In the genomic region with DNA sequence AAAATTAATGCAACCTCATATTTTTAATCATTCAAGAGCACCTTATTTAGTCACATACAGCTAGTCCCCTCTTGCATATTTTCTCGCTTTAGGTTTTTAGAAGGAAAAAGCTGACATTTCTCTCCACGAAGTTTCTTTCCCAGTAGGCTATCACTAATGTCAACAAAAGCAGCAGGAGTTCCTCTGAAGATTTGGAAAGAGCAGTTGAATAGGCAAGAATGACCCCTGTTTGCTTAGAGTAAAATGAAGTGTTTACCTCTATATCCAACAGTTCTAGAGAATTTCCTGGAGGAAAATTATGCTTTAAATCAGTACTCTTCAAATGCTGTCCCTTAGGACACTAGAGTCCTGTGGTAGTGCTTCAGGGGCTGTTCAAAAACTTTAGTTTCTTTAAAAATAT, we compare ENCODE assay signal across 1 cellular context.
TF ChIP-seq lines count a peak whose summit lies in the region.

No MANE protein-coding gene starts in this region.

TF ChIP-seq in H1, 55 proteins besides CTCF, POLR2A, EP300 and RAD21 (continued from another document):
- TF ChIP-seq, protein P1, sequence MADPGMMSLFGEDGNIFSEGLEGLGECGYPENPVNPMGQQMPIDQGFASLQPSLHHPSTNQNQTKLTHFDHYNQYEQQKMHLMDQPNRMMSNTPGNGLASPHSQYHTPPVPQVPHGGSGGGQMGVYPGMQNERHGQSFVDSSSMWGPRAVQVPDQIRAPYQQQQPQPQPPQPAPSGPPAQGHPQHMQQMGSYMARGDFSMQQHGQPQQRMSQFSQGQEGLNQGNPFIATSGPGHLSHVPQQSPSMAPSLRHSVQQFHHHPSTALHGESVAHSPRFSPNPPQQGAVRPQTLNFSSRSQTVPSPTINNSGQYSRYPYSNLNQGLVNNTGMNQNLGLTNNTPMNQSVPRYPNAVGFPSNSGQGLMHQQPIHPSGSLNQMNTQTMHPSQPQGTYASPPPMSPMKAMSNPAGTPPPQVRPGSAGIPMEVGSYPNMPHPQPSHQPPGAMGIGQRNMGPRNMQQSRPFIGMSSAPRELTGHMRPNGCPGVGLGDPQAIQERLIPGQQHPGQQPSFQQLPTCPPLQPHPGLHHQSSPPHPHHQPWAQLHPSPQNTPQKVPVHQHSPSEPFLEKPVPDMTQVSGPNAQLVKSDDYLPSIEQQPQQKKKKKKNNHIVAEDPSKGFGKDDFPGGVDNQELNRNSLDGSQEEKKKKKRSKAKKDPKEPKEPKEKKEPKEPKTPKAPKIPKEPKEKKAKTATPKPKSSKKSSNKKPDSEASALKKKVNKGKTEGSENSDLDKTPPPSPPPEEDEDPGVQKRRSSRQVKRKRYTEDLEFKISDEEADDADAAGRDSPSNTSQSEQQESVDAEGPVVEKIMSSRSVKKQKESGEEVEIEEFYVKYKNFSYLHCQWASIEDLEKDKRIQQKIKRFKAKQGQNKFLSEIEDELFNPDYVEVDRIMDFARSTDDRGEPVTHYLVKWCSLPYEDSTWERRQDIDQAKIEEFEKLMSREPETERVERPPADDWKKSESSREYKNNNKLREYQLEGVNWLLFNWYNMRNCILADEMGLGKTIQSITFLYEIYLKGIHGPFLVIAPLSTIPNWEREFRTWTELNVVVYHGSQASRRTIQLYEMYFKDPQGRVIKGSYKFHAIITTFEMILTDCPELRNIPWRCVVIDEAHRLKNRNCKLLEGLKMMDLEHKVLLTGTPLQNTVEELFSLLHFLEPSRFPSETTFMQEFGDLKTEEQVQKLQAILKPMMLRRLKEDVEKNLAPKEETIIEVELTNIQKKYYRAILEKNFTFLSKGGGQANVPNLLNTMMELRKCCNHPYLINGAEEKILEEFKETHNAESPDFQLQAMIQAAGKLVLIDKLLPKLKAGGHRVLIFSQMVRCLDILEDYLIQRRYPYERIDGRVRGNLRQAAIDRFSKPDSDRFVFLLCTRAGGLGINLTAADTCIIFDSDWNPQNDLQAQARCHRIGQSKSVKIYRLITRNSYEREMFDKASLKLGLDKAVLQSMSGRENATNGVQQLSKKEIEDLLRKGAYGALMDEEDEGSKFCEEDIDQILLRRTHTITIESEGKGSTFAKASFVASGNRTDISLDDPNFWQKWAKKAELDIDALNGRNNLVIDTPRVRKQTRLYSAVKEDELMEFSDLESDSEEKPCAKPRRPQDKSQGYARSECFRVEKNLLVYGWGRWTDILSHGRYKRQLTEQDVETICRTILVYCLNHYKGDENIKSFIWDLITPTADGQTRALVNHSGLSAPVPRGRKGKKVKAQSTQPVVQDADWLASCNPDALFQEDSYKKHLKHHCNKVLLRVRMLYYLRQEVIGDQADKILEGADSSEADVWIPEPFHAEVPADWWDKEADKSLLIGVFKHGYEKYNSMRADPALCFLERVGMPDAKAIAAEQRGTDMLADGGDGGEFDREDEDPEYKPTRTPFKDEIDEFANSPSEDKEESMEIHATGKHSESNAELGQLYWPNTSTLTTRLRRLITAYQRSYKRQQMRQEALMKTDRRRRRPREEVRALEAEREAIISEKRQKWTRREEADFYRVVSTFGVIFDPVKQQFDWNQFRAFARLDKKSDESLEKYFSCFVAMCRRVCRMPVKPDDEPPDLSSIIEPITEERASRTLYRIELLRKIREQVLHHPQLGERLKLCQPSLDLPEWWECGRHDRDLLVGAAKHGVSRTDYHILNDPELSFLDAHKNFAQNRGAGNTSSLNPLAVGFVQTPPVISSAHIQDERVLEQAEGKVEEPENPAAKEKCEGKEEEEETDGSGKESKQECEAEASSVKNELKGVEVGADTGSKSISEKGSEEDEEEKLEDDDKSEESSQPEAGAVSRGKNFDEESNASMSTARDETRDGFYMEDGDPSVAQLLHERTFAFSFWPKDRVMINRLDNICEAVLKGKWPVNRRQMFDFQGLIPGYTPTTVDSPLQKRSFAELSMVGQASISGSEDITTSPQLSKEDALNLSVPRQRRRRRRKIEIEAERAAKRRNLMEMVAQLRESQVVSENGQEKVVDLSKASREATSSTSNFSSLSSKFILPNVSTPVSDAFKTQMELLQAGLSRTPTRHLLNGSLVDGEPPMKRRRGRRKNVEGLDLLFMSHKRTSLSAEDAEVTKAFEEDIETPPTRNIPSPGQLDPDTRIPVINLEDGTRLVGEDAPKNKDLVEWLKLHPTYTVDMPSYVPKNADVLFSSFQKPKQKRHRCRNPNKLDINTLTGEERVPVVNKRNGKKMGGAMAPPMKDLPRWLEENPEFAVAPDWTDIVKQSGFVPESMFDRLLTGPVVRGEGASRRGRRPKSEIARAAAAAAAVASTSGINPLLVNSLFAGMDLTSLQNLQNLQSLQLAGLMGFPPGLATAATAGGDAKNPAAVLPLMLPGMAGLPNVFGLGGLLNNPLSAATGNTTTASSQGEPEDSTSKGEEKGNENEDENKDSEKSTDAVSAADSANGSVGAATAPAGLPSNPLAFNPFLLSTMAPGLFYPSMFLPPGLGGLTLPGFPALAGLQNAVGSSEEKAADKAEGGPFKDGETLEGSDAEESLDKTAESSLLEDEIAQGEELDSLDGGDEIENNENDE (IDR thresholded peaks at IDR 0.05; ENCODE audit: insufficient replicate concordance, low read length), result no peak
TF ChIP-seq in H1: peak in this region for 1.
